1 cellular context compared by ENCODE assay signal in the genomic region with DNA sequence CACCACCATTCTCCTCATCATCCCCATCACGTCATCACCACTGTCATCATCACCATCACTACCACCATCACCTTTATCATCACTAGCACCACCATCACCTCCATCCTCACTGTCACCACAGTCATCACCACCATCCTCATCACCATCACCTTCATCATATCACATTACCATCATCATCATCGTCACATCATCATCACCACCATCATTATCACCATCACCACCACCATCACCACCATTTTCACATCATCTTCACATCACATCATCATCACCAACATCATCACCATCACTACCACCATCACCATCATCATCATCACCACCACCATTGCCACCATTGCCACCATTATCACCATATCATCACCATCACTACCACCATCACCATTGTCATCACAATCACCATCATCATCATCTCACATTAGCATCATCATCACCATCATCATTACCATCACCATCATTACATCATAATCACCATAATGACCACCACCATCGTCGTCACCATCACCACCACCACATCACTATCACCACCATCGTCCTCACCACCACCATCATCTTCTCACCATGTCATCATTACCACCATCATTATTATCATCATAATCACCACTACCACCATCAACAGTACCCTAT.
TF ChIP-seq lines count a peak whose summit lies in the region.

No MANE protein-coding gene starts in this region.

TF ChIP-seq in HEK293, 187 proteins besides CTCF, POLR2A, EP300 and RAD21 (continued from another document):
- TF ChIP-seq, protein P1, sequence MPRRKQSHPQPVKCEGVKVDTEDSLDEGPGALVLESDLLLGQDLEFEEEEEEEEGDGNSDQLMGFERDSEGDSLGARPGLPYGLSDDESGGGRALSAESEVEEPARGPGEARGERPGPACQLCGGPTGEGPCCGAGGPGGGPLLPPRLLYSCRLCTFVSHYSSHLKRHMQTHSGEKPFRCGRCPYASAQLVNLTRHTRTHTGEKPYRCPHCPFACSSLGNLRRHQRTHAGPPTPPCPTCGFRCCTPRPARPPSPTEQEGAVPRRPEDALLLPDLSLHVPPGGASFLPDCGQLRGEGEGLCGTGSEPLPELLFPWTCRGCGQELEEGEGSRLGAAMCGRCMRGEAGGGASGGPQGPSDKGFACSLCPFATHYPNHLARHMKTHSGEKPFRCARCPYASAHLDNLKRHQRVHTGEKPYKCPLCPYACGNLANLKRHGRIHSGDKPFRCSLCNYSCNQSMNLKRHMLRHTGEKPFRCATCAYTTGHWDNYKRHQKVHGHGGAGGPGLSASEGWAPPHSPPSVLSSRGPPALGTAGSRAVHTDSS (tag by site-specific recombination; IDR thresholded peaks at IDR 0.05), result peak; percentile 94
- no peak; the same call in 1 of the 2 replicates for TF ChIP-seq SALL2 (tag by site-specific recombination; IDR thresholded peaks at IDR 0.05; ENCODE audit: borderline replicate concordance)
- TF ChIP-seq ZNF768 (tag by site-specific recombination; IDR thresholded peaks at IDR 0.05), result no peak
- 0 out of 2 replicates have a peak, but pooled peaks have one; percentile 13 for TF ChIP-seq ZNF544 (tag by site-specific recombination; IDR thresholded peaks at IDR 0.05)
- TF ChIP-seq ZNF423 (tag by site-specific recombination; IDR thresholded peaks at IDR 0.05), result no peak
- no peak for TF ChIP-seq ZNF341 (tag by site-specific recombination; IDR thresholded peaks at IDR 0.05; ENCODE audit: low read depth)
- peak; percentile 90 for TF ChIP-seq ZNF311 (tag by site-specific recombination; IDR thresholded peaks at IDR 0.05; ENCODE audit: borderline replicate concordance)
- TF ChIP-seq, protein P2, sequence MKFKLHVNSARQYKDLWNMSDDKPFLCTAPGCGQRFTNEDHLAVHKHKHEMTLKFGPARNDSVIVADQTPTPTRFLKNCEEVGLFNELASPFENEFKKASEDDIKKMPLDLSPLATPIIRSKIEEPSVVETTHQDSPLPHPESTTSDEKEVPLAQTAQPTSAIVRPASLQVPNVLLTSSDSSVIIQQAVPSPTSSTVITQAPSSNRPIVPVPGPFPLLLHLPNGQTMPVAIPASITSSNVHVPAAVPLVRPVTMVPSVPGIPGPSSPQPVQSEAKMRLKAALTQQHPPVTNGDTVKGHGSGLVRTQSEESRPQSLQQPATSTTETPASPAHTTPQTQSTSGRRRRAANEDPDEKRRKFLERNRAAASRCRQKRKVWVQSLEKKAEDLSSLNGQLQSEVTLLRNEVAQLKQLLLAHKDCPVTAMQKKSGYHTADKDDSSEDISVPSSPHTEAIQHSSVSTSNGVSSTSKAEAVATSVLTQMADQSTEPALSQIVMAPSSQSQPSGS (tag by site-specific recombination; IDR thresholded peaks at IDR 0.05; ENCODE audit: low read depth), result peak; percentile 45
- TF ChIP-seq ZNF184 (tag by site-specific recombination; IDR thresholded peaks at IDR 0.05), result no peak
- TF ChIP-seq, protein P3, sequence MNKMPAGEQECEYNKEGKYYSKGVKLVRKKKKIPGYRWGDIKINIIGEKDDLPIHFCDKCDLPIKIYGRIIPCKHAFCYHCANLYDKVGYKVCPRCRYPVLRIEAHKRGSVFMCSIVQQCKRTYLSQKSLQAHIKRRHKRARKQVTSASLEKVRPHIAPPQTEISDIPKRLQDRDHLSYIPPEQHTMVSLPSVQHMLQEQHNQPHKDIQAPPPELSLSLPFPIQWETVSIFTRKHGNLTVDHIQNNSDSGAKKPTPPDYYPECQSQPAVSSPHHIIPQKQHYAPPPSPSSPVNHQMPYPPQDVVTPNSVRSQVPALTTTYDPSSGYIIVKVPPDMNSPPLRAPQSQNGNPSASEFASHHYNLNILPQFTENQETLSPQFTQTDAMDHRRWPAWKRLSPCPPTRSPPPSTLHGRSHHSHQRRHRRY (tag by site-specific recombination; IDR thresholded peaks at IDR 0.05), result no peak
- 0 out of 2 replicates have a peak, but pooled peaks have one; percentile 16 for TF ChIP-seq ZNF707 (tag by site-specific recombination; IDR thresholded peaks at IDR 0.05)
- 0 out of 2 replicates have a peak, but pooled peaks have one; percentile 69 for TF ChIP-seq ZNF658 (tag by site-specific recombination; IDR thresholded peaks at IDR 0.05)
TF ChIP-seq in HEK293: peak in this region for 9.
